28 cellular contexts compared by ENCODE assay signal in genomic region chr2:148513425-148513824, GRCh38.
"Had no signal": no experiment of that assay in that cellular context is flagged by ENCODE, and none has a peak within 500 bp of the region (broad histone marks: within the 10 kb centered on the region; RNA-seq: fewer than 3 reads in every experiment).

No MANE protein-coding gene starts in this region.

- ATAC-seq: natural killer cell; psoas muscle; right cardiac atrium; sciatic nerve; stimulated activated memory B cell treated with anti-CD40 and anti-IgM and Interleukin-4, amounts not matched to agents 10 μg/mL and 1 μg/mL and 100 μg/mL, for 72 hours; stimulated activated naive CD8-positive, alpha-beta T cell treated with anti-CD3 and anti-CD28 coated beads, Interleukin-15, amount 100 ng/mL, for 72 hours; stimulated activated naive CD8-positive, alpha-beta T cell treated with anti-CD3 and anti-CD28 coated beads, Interleukin-15, Interleukin-2, amounts not matched to agents 100 U/mL and 50 U/mL, for 24 hours; upper lobe of right lung had no signal

- H3K4me2 ChIP-seq: neural progenitor cell, smooth muscle cell had no signal

- H3K4me3 ChIP-seq: neural progenitor cell, ovary, psoas muscle, skin epidermis, smooth muscle cell, spleen, suprapubic skin, testis, tibial artery, transverse colon, upper lobe of right lung, uterus had no signal

- H3K79me2 ChIP-seq: parathyroid adenoma had no signal

- H3K27ac ChIP-seq: neural progenitor cell, ovary, parathyroid adenoma, psoas muscle, skin epidermis, spleen, suprapubic skin, testis, tibial artery, transverse colon, upper lobe of right lung, uterus had no signal

- H2AFZ ChIP-seq: neural progenitor cell, parathyroid adenoma had no signal

- H3K9me3 ChIP-seq: ovary, psoas muscle, spleen, suprapubic skin, testis, tibial artery, transverse colon, upper lobe of right lung, uterus had no signal

- H3K27me3 ChIP-seq: neural progenitor cell, ovary, spleen, suprapubic skin, testis, tibial artery, transverse colon, upper lobe of right lung, uterus had no signal

- H3K9ac ChIP-seq: neural progenitor cell, parathyroid adenoma had no signal

- DNase-seq: natural killer cell; occipital lobe; ovary; posterior cingulate gyrus; psoas muscle; right cardiac atrium; spleen; stimulated activated CD4-positive, alpha-beta T cell treated with anti-CD3 and anti-CD28 coated beads, Interleukin-12 subunit alpha, Interleukin-12 subunit beta, amount 100 ng/mL, for 4 hours; stimulated activated CD4-positive, alpha-beta T cell treated with anti-CD3 and anti-CD28 coated beads, Interleukin-1b, Interleukin-23, amount 100 ng/mL, for 48 hours; stimulated activated CD4-positive, alpha-beta T cell treated with anti-CD3 and anti-CD28 coated beads, Interleukin-4, amount 100 ng/mL, for 1 hour; stimulated activated CD4-positive, alpha-beta T cell treated with anti-CD3 and anti-CD28 coated beads, Interleukin-4, amount 100 ng/mL, for 4 hours; stimulated activated CD8-positive, alpha-beta memory T cell treated with anti-CD3 and anti-CD28 coated beads, Interleukin-4, amount 100 ng/mL, for 48 hours; stimulated activated naive CD4-positive, alpha-beta T cell; stimulated activated naive CD8-positive, alpha-beta T cell treated with anti-CD3 and anti-CD28 coated beads, Interleukin-15, amount 100 ng/mL, for 72 hours; stimulated activated naive CD8-positive, alpha-beta T cell treated with anti-CD3 and anti-CD28 coated beads, Interleukin-15, Interleukin-2, amounts not matched to agents 100 U/mL and 50 U/mL, for 24 hours; substantia nigra; testis; tibial artery; transverse colon; upper lobe of right lung; uterus had no signal

- H3K4me1 ChIP-seq: neural progenitor cell, parathyroid adenoma, psoas muscle, testis, upper lobe of right lung, uterus had no signal

- H3K36me3 ChIP-seq: neural progenitor cell, ovary, suprapubic skin, tibial artery, upper lobe of right lung, uterus had no signal
